ENCODE assay signal across 22 cellular contexts in the genomic region with DNA sequence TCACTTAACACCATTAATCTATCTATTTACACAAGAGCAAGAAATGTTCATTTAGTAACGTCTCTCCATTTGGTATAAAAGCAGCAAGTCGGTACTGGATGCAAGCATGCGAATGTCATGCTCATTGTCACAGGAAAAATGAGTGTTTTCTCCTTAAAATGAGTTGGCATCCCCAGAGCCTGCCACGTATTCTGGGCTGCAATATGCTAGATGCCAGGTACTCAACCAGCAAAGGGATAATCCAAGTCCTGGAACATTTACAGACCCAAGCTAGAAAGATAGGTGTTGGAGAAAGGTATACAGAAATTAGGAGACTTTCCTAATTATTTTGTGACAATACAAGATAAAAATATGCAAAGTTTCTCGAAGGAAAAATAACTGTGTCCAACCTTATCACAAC.
"Had no signal": no experiment of that assay in that cellular context is flagged by ENCODE, and none has a peak within 500 bp of the region (broad histone marks: within the 10 kb centered on the region; RNA-seq: fewer than 3 reads in every experiment).

No MANE protein-coding gene starts in this region.

- H3K4me1 ChIP-seq: colonic mucosa had no signal

- H3K27ac Mint-ChIP-seq: activated CD4-positive, alpha-beta T cell treated with anti-CD3 and anti-CD28 coated beads for 36 hours; activated naive CD4-positive, alpha-beta T cell treated with anti-CD3 and anti-CD28 coated beads, Interleukin-2, amount 50 U/mL, for 72 hours; activated T-cell treated with anti-CD3 and anti-CD28 coated beads, Interleukin-2, amount 50 U/mL, for 24 hours; activated T-helper 17 cell treated with anti-CD3 and anti-CD28 coated beads, Interleukin-2, amount 50 U/mL, for 72 hours; effector memory CD8-positive, alpha-beta T cell; progenitor cell of endocrine pancreas; WTC11 had no signal

- H3K36me3 ChIP-seq: colonic mucosa, sigmoid colon, tibial artery had no signal

- ATAC-seq: activated CD4-positive, alpha-beta T cell treated with anti-CD3 and anti-CD28 coated beads for 36 hours; activated naive CD4-positive, alpha-beta T cell treated with anti-CD3 and anti-CD28 coated beads, Interleukin-2, amount 50 U/mL, for 72 hours; activated T-helper 17 cell treated with anti-CD3 and anti-CD28 coated beads, Interleukin-2, amount 50 U/mL, for 72 hours; effector memory CD8-positive, alpha-beta T cell; esophagus mucosa; stimulated activated naive CD8-positive, alpha-beta T cell treated with anti-CD3 and anti-CD28 coated beads, Interleukin-15, Interleukin-2, amounts not matched to agents 100 U/mL and 50 U/mL, for 24 hours had no signal

- H3K4me3 Mint-ChIP-seq: activated CD4-positive, alpha-beta T cell treated with anti-CD3 and anti-CD28 coated beads for 36 hours; activated T-cell treated with anti-CD3 and anti-CD28 coated beads, Interleukin-2, amount 50 U/mL, for 24 hours; activated T-helper 17 cell treated with anti-CD3 and anti-CD28 coated beads, Interleukin-2, amount 50 U/mL, for 72 hours; effector memory CD8-positive, alpha-beta T cell; WTC11 had no signal

- H3K27me3 Mint-ChIP-seq: activated T-cell treated with anti-CD3 and anti-CD28 coated beads, Interleukin-2, amount 50 U/mL, for 24 hours had no signal

- H3K9me3 ChIP-seq: colonic mucosa, sigmoid colon, tibial artery had no signal

- H3K9me3 Mint-ChIP-seq: activated T-cell treated with anti-CD3 and anti-CD28 coated beads, Interleukin-2, amount 50 U/mL, for 24 hours; activated T-helper 17 cell treated with anti-CD3 and anti-CD28 coated beads, Interleukin-2, amount 50 U/mL, for 72 hours; effector memory CD8-positive, alpha-beta T cell; WTC11 had no signal

- H3K36me3 Mint-ChIP-seq: activated naive CD4-positive, alpha-beta T cell treated with anti-CD3 and anti-CD28 coated beads, Interleukin-2, amount 50 U/mL, for 72 hours; WTC11 had no signal

- H3K27ac ChIP-seq: colonic mucosa, dorsolateral prefrontal cortex, sigmoid colon, tibial artery had no signal

- FAIRE-seq: endothelial cell of umbilical vein had no signal

- DNase-seq: activated CD4-positive, alpha-beta T cell treated with anti-CD3 and anti-CD28 coated beads for 36 hours; activated CD4-positive, alpha-beta T cell treated with anti-CD3 and anti-CD28 coated beads, Interleukin-2, amount 50 U/mL, for 4 hours; activated CD8-positive, alpha-beta memory T cell treated with anti-CD3 and anti-CD28 coated beads for 24 hours; activated CD8-positive, alpha-beta memory T cell treated with anti-CD3 and anti-CD28 coated beads, Interleukin-2, amount 50 U/mL, for 4 hours; activated T-cell treated with anti-CD3 and anti-CD28 coated beads, Interleukin-2, amount 50 U/mL, for 24 hours; central memory CD4-positive, alpha-beta T cell; colonic mucosa; effector memory CD8-positive, alpha-beta T cell; foreskin melanocyte; mesenchymal stem cell; sigmoid colon; stimulated activated CD4-positive, alpha-beta T cell treated with anti-CD3 and anti-CD28 coated beads, Interleukin-4, amount 100 ng/mL, for 1 hour; stimulated activated naive CD8-positive, alpha-beta T cell treated with anti-CD3 and anti-CD28 coated beads, Interleukin-15, Interleukin-2, amounts not matched to agents 100 U/mL and 50 U/mL, for 24 hours; T-helper 1 cell; tibial artery had no signal

- H3K27me3 ChIP-seq: colonic mucosa, sigmoid colon, tibial artery had no signal

- H3K4me3 ChIP-seq: colonic mucosa, dorsolateral prefrontal cortex, sigmoid colon, tibial artery had no signal
